18 cellular contexts compared by ENCODE assay signal in genomic region chr5:148984333-148984732, GRCh38.
DNase-seq lines count a peak whose midpoint lies in the region; ATAC-seq lines count a peak whose summit lies in the region.
"Had no signal": no experiment of that assay in that cellular context is flagged by ENCODE, and none has a peak within 500 bp of the region (broad histone marks: within the 10 kb centered on the region; RNA-seq: fewer than 3 reads in every experiment).

No MANE protein-coding gene starts in this region.

- H3K9ac ChIP-seq in GM23248 (no peak overlapping the region), NT2/D1 (ENCODE audit: insufficient read length, low read depth) (no peak overlapping the region)
- H3K9ac ChIP-seq: KMS-11 had no signal

- peaks cover 16% of the 10 kb centered on the region for H3F3A ChIP-seq in GM23248 (ENCODE audit: insufficient read depth)

- H3K36me3 ChIP-seq in GM23248 (ENCODE audit: low read depth) (no peaks in the 10 kb centered on the region), NT2/D1 (ENCODE audit: insufficient read depth, insufficient read length, low read length) (no peaks in the 10 kb centered on the region)
- H3K36me3 ChIP-seq: BE2C, heart right ventricle, upper lobe of left lung had no signal

- H3K9me2 ChIP-seq in GM23248 (ENCODE audit: insufficient read depth), result no peaks in the 10 kb centered on the region

- H3K9me3 Mint-ChIP-seq in activated CD4-positive, alpha-beta memory T cell treated with anti-CD3 and anti-CD28 coated beads, Interleukin-2, amount 10 ng/mL, durations not matched to agents 7 days and 5 days, result no peaks in the 10 kb centered on the region
- H3K9me3 Mint-ChIP-seq: effector memory CD8-positive, alpha-beta T cell; natural killer cell treated with Interleukin-12 subunit alpha and Interleukin-12 subunit beta and Interleukin-15 and Interleukin-18, amount 100 ng/mL, for 72 hours had no signal

- H3K4me1 ChIP-seq in GM23248 (ENCODE audit: insufficient read depth) (peaks cover 16% of the 10 kb centered on the region), NT2/D1 (ENCODE audit: insufficient read depth, insufficient read length) (no peaks in the 10 kb centered on the region)

- peaks cover 31% of the 10 kb centered on the region for H3K27me3 ChIP-seq in GM23248 (replicated peaks; ENCODE audit: insufficient read depth)
- H3K27me3 ChIP-seq in NT2/D1 (ENCODE audit: insufficient read depth, insufficient read length), result no peaks in the 10 kb centered on the region
- H3K27me3 ChIP-seq: BE2C, heart right ventricle, upper lobe of left lung had no signal

- CTCF ChIA-PET in activated CD4-positive, alpha-beta memory T cell treated with anti-CD3 and anti-CD28 coated beads, Interleukin-2, amount 10 ng/mL, durations not matched to agents 7 days and 5 days (lab: Charles Lee), result interaction anchor here (2.3 kb wide), 1 partner anchor 26 kb away, joined by 8 read pairs; no protein-coding TSS in a partner anchor

- peak; percentile 27 for DNase-seq in GM23248
- peak; percentile 44 for DNase-seq in NT2/D1 (ENCODE audit: low read depth, low spot score)
- DNase-seq in dermis blood vessel endothelial cell, result peak; percentile 74
- DNase-seq in kidney glomerular epithelial cell (lab: John Stamatoyannopoulos, UW), result peak; percentile 76
- no peak for DNase-seq in NCI-H1694 treated with DMSO at 0.1 percent for 48 hours (lab: John Stamatoyannopoulos, UW)
- DNase-seq in stimulated activated CD4-positive, alpha-beta T cell treated with anti-CD3 and anti-CD28 coated beads, Interleukin-2, amount 100 ng/mL, for 48 hours, result no peak
- DNase-seq in activated CD4-positive, alpha-beta memory T cell treated with anti-CD3 and anti-CD28 coated beads, Interleukin-2, amount 10 ng/mL, durations not matched to agents 7 days and 5 days, result no peak
- DNase-seq: activated CD8-positive, alpha-beta T cell treated with anti-CD3 and anti-CD28 coated beads, Interleukin-2, amount 10 ng/mL, durations not matched to agents 7 days and 5 days; BE2C; effector memory CD8-positive, alpha-beta T cell; heart right ventricle; NCI-H69; stimulated activated CD4-positive, alpha-beta T cell treated with anti-CD3 and anti-CD28 coated beads, Interleukin-4, amount 100 ng/mL, for 1 hour; upper lobe of left lung had no signal

- in situ Hi-C loops in GM23248 (cut with MboI), result no loop called here

- no peak overlapping the region for H3K27ac Mint-ChIP-seq in activated CD4-positive, alpha-beta memory T cell treated with anti-CD3 and anti-CD28 coated beads, Interleukin-2, amount 10 ng/mL, durations not matched to agents 7 days and 5 days
- H3K27ac Mint-ChIP-seq: activated CD8-positive, alpha-beta T cell treated with anti-CD3 and anti-CD28 coated beads, Interleukin-2, amount 10 ng/mL, durations not matched to agents 7 days and 5 days; brain; effector memory CD8-positive, alpha-beta T cell; natural killer cell treated with Interleukin-12 subunit alpha and Interleukin-12 subunit beta and Interleukin-15 and Interleukin-18, amount 100 ng/mL, for 72 hours had no signal

- ATAC-seq in HG02642 (IDR thresholded peaks at IDR 0.05; ENCODE audit: poor library complexity, unreplicated experiment), result no peak
- ATAC-seq: activated CD8-positive, alpha-beta T cell treated with anti-CD3 and anti-CD28 coated beads, Interleukin-2, amount 10 ng/mL, durations not matched to agents 7 days and 5 days; effector memory CD8-positive, alpha-beta T cell; heart right ventricle; natural killer cell treated with Interleukin-12 subunit alpha and Interleukin-12 subunit beta and Interleukin-15 and Interleukin-18, amount 100 ng/mL, for 72 hours had no signal

- H4K20me1 ChIP-seq in GM23248 (ENCODE audit: insufficient read depth), result no peaks in the 10 kb centered on the region

- POLR2A ChIA-PET in activated CD4-positive, alpha-beta memory T cell treated with anti-CD3 and anti-CD28 coated beads, Interleukin-2, amount 10 ng/mL, durations not matched to agents 7 days and 5 days (lab: Charles Lee), result no interaction called here

- WGBS in GM23248 (ENCODE audit: low coverage in 1 of 2, low lambda C conversion rate in 2 of 2, missing lambda C conversion rate in 2 of 2), 2 experiments, result 33 to 41% methylated on average over 1 of the region's 1 CpG

- H3K79me2 ChIP-seq in GM23248 (ENCODE audit: insufficient read depth), result no peaks in the 10 kb centered on the region

- H3K27me3 Mint-ChIP-seq in activated CD4-positive, alpha-beta memory T cell treated with anti-CD3 and anti-CD28 coated beads, Interleukin-2, amount 10 ng/mL, durations not matched to agents 7 days and 5 days, result peaks cover 13% of the 10 kb centered on the region
- H3K27me3 Mint-ChIP-seq: natural killer cell treated with Interleukin-12 subunit alpha and Interleukin-12 subunit beta and Interleukin-15 and Interleukin-18, amount 100 ng/mL, for 72 hours had no signal

- no peaks in the 10 kb centered on the region for H3K36me3 Mint-ChIP-seq in activated CD4-positive, alpha-beta memory T cell treated with anti-CD3 and anti-CD28 coated beads, Interleukin-2, amount 10 ng/mL, durations not matched to agents 7 days and 5 days (ENCODE audit: low read depth)
- H3K36me3 Mint-ChIP-seq: brain; natural killer cell treated with Interleukin-12 subunit alpha and Interleukin-12 subunit beta and Interleukin-15 and Interleukin-18, amount 100 ng/mL, for 72 hours had no signal

- H2AFZ ChIP-seq in GM23248, result no peak overlapping the region

- H3K27ac ChIP-seq in GM23248, result no peak overlapping the region
- H3K27ac ChIP-seq: heart right ventricle, KMS-11, upper lobe of left lung had no signal

- H3K4me1 Mint-ChIP-seq in activated CD4-positive, alpha-beta memory T cell treated with anti-CD3 and anti-CD28 coated beads, Interleukin-2, amount 10 ng/mL, durations not matched to agents 7 days and 5 days, result no peaks in the 10 kb centered on the region
- H3K4me1 Mint-ChIP-seq: brain had no signal

- no peak overlapping the region for H3K4me2 ChIP-seq in GM23248 (ENCODE audit: unreplicated experiment)
- H3K4me2 ChIP-seq: KMS-11 had no signal

- H3K4me3 Mint-ChIP-seq in activated CD4-positive, alpha-beta memory T cell treated with anti-CD3 and anti-CD28 coated beads, Interleukin-2, amount 10 ng/mL, durations not matched to agents 7 days and 5 days, result no peak overlapping the region
- H3K4me3 Mint-ChIP-seq: activated CD8-positive, alpha-beta T cell treated with anti-CD3 and anti-CD28 coated beads, Interleukin-2, amount 10 ng/mL, durations not matched to agents 7 days and 5 days; brain; effector memory CD8-positive, alpha-beta T cell; natural killer cell treated with Interleukin-12 subunit alpha and Interleukin-12 subunit beta and Interleukin-15 and Interleukin-18, amount 100 ng/mL, for 72 hours had no signal

- H3K4me3 ChIP-seq in GM23248 (no peak overlapping the region), NT2/D1 (ENCODE audit: insufficient read length, low read depth) (no peak overlapping the region)
- H3K4me3 ChIP-seq: heart right ventricle, upper lobe of left lung had no signal

- H3K9me3 ChIP-seq in GM23248 (ENCODE audit: low read depth), result no peaks in the 10 kb centered on the region
- H3K9me3 ChIP-seq in NT2/D1 (ENCODE audit: insufficient read depth, low read length), result no peaks in the 10 kb centered on the region
- H3K9me3 ChIP-seq: BE2C, upper lobe of left lung had no signal

Comparison
In these comparisons a context has a peak if more than half of its experiments do, and no peak if none do; other contexts are left out.
1. DNase-seq: peak in GM23248 (single experiment), NT2/D1 (single experiment), dermis blood vessel endothelial cell (single experiment) and kidney glomerular epithelial cell (single experiment); none in NCI-H1694 treated with DMSO at 0.1 percent for 48 hours (single experiment), stimulated activated CD4-positive, alpha-beta T cell treated with anti-CD3 and anti-CD28 coated beads, Interleukin-2, amount 100 ng/mL, for 48 hours (0 of 2) and activated CD4-positive, alpha-beta memory T cell treated with anti-CD3 and anti-CD28 coated beads, Interleukin-2, amount 10 ng/mL, durations not matched to agents 7 days and 5 days (single experiment).